In the genomic region with DNA sequence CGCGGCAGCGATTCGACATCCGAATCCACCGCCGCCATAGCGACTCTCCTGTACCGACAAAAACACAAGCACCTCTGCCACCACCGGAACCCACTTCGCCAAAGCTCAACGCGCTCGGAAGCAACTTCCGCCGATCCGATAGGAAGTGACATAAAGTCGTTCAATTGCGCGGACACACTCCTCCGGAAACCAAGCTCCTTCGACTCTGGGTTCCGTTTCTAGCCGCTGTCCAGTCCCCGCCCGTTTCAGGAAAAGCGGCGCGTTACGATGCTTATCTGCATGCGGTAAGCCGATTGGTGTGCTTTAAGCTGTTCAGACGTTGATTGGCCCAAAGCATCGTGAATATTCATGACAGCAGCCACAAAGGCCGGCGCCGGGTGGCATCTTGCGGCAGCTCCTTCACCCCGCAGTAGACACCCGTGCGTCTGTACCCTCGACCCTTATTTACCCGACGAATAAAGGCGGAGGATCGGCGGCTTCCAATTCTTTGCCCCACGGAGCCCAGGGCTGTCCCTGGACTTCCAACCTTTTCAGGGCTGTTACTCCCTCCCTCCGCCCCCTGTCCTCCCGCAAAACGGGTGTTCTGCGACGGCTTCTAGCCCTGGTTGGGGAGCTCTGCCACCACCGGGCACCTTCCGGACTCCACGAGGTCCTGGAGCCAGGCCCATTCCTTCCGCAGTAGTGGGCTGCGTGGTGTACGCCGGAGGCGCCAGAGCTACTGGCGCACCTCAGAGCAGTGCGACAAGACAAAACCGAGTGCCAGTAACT, we compare ENCODE assay signal across 8 cellular contexts. TPM values are rescaled to one million over a fixed set of nuclear protein-coding genes. Genes with fewer than 3 reads are reported as not detected.
DNase-seq lines count a peak whose midpoint lies in the region; FAIRE-seq and TF ChIP-seq lines count a peak whose summit lies in the region.

A gene with protein sequence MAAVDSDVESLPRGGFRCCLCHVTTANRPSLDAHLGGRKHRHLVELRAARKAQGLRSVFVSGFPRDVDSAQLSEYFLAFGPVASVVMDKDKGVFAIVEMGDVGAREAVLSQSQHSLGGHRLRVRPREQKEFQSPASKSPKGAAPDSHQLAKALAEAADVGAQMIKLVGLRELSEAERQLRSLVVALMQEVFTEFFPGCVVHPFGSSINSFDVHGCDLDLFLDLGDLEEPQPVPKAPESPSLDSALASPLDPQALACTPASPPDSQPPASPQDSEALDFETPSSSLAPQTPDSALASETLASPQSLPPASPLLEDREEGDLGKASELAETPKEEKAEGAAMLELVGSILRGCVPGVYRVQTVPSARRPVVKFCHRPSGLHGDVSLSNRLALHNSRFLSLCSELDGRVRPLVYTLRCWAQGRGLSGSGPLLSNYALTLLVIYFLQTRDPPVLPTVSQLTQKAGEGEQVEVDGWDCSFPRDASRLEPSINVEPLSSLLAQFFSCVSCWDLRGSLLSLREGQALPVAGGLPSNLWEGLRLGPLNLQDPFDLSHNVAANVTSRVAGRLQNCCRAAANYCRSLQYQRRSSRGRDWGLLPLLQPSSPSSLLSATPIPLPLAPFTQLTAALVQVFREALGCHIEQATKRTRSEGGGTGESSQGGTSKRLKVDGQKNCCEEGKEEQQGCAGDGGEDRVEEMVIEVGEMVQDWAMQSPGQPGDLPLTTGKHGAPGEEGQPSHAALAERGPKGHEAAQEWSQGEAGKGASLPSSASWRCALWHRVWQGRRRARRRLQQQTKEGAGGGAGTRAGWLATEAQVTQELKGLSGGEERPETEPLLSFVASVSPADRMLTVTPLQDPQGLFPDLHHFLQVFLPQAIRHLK (minus strand): TSS at position 76 of the 768 bp plus-strand sequence. CDS start 38 bp downstream, at position 38.

- in situ Hi-C loops in SK-MEL-5 (cut with HindIII; ENCODE audit: low pct_unique_long_range_greater_than_20kb, low sequenced_read_pairs) = no loop called here

- peak within 1 kb of the TSS; percentile 86 for H2AFZ ChIP-seq in neuronal stem cell (ENCODE audit: low read length)

- POLR2A ChIA-PET in HEK293T (lab: Yijun Ruan, JAX) = interaction anchor here (0.7 to 5.8 kb wide), 50 partner anchors 9 to 266 kb away, joined by 3 to 168 read pairs (median 6); partner anchors contain the start of genes AHNAK, B3GAT3, BSCL2 and C11orf98

- no peak within 1 kb of the TSS for H3K14ac ChIP-seq in neuronal stem cell (ENCODE audit: low read length)

- no peak within 1 kb of the TSS for H4K91ac ChIP-seq in neuronal stem cell (ENCODE audit: low read depth, low read length, poor library complexity)

- WGBS in neuronal stem cell (ENCODE audit: extremely low coverage in 2 of 2, insufficient read length in 2 of 2, insufficient replicate concordance in 1 of 2), 2 donors = no CpG with 5 or more reads among the region's 64 CpGs

- CTCF ChIA-PET in HEK293T (lab: Yijun Ruan, JAX) = interaction anchor here (0.7 to 2.2 kb wide), 14 partner anchors 9 to 195 kb away, joined by 3 to 16 read pairs (median 3); partner anchors contain the start of gene MTA2

- DNase-seq in GF-D8 (lab: John Stamatoyannopoulos, UW) (peak; percentile 99), HEK293T (ENCODE audit: extremely low spot score) (peak; percentile 87), MV-4-11 (lab: John Stamatoyannopoulos, UW) (peak; percentile 100), SK-MEL-5 (ENCODE audit: low read depth, low spot score) (peak; percentile 97), frontal cortex (ENCODE audit: low spot score in 2 of 2) (peak; percentile 82 to 91), neuronal stem cell (ENCODE audit: low spot score) (peak; percentile 99), substantia nigra (lab: John Stamatoyannopoulos, UW) (peak; percentile 77 to 99 (median 96))
- peak; percentile 96 for DNase-seq in activated naive CD4-positive, alpha-beta T cell treated with Interleukin-2 at 50 U/mL for 16 hours

- no peaks in the 10 kb centered on the region for H3K27me3 ChIP-seq in neuronal stem cell (ENCODE audit: control insufficient read depth in 3 of 3, insufficient read depth in 3 of 3, low read depth in 1 of 3, low read length in 3 of 3)

- H3K79me1 ChIP-seq in neuronal stem cell (ENCODE audit: low read depth, low read length) = peaks cover 4% of the 10 kb centered on the region

- H2AK5ac ChIP-seq in neuronal stem cell (ENCODE audit: low read depth, low read length) = peak within 1 kb of the TSS; percentile 16

- no peak within 1 kb of the TSS for H3K4ac ChIP-seq in neuronal stem cell (ENCODE audit: low read length)

- no peaks in the 10 kb centered on the region for H3K9me3 ChIP-seq in neuronal stem cell (replicated peaks in 1 of 2; ENCODE audit: control insufficient read depth in 2 of 2, insufficient read depth in 1 of 2, low read depth in 1 of 2, low read length in 2 of 2)

- no peak within 1 kb of the TSS for H4K8ac ChIP-seq in neuronal stem cell (ENCODE audit: low read depth, low read length)

- FAIRE-seq in frontal cortex (lab: Jason Lieb, UNC) = peak; percentile 94

- no peak within 1 kb of the TSS for H2BK15ac ChIP-seq in neuronal stem cell (ENCODE audit: low read length)

- peaks cover 7 to 8% of the 10 kb centered on the region in 2 donors for H3K4me1 ChIP-seq in neuronal stem cell (ENCODE audit: control insufficient read depth in 2 of 2, insufficient read depth in 1 of 2, low read depth in 1 of 2, low read length in 2 of 2)

- peak within 1 kb of the TSS; percentile 84 for H3K27ac ChIP-seq in neuronal stem cell (replicated peaks; ENCODE audit: low read length)
- peak within 1 kb of the TSS; percentile 99 for H3K27ac ChIP-seq in substantia nigra (ENCODE audit: low read depth, low read length, poor library complexity, severe bottlenecking)

- peak within 1 kb of the TSS; percentile 82 for H2BK12ac ChIP-seq in neuronal stem cell (ENCODE audit: low read length)

- peak within 1 kb of the TSS; percentile 80 to 91 for H3K4me3 ChIP-seq in neuronal stem cell (ENCODE audit: low read length in 2 of 2)

- H2BK5ac ChIP-seq in neuronal stem cell (ENCODE audit: low read length) = peak within 1 kb of the TSS; percentile 30

- no peak within 1 kb of the TSS for H2BK120ac ChIP-seq in neuronal stem cell (ENCODE audit: low read depth, low read length)

- H3K18ac ChIP-seq in neuronal stem cell (ENCODE audit: low read length) = peak within 1 kb of the TSS; percentile 86

- peaks cover 40 to 67% of the 10 kb centered on the region in 2 donors for H3K36me3 ChIP-seq in neuronal stem cell (replicated peaks in 1 of 2; ENCODE audit: control insufficient read depth in 2 of 2, insufficient read depth in 2 of 2, low read length in 2 of 2)

- H3K4me2 ChIP-seq in neuronal stem cell (ENCODE audit: insufficient read depth, low read length, poor library complexity, severe bottlenecking) = peak within 1 kb of the TSS; percentile 74

- H3K23ac ChIP-seq in neuronal stem cell (ENCODE audit: low read depth, low read length, poor library complexity) = peak within 1 kb of the TSS; percentile 60

- H3K9ac ChIP-seq in neuronal stem cell (ENCODE audit: low read depth, low read length, poor library complexity) = peak within 1 kb of the TSS; percentile 81

TF ChIP-seq in HEK293T, 16 proteins besides CTCF, POLR2A, EP300 and RAD21:
- peak; percentile 96 for TF ChIP-seq CTBP1 (IDR thresholded peaks at IDR 0.05; ENCODE audit: borderline replicate concordance)
- TF ChIP-seq NFRKB (IDR thresholded peaks at IDR 0.05) = peak; percentile 56; the same call in 1 of the 2 replicates
- TF ChIP-seq HDGF (IDR thresholded peaks at IDR 0.05; ENCODE audit: borderline replicate concordance) = no peak
- TF ChIP-seq ELF4 (IDR thresholded peaks at IDR 0.05) = peak; percentile 77
- TF ChIP-seq, protein P1, sequence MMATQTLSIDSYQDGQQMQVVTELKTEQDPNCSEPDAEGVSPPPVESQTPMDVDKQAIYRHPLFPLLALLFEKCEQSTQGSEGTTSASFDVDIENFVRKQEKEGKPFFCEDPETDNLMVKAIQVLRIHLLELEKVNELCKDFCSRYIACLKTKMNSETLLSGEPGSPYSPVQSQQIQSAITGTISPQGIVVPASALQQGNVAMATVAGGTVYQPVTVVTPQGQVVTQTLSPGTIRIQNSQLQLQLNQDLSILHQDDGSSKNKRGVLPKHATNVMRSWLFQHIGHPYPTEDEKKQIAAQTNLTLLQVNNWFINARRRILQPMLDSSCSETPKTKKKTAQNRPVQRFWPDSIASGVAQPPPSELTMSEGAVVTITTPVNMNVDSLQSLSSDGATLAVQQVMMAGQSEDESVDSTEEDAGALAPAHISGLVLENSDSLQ (IDR thresholded peaks at IDR 0.05) = peak; percentile 90
- TF ChIP-seq BHLHE40 (IDR thresholded peaks at IDR 0.05; ENCODE audit: borderline replicate concordance) = no peak
- peak; percentile 45; the same call in 1 of the 2 replicates for TF ChIP-seq L3MBTL2 (conservative IDR thresholded peaks at IDR 0.05)

RNA-seq across cellular contexts. Expression of the gene that starts here (rescaled TPM):
- total RNA-seq in SK-MEL-5 (2014; rRNA removed; shearing (Covaris generic)) = 6.0 and 7.3 TPM in 2 replicates
- 14.4 and 20.9 TPM in 2 replicates for polyA plus RNA-seq in SK-MEL-5 (2015; cell fraction: cytosol; rRNA removed)
- 34.1 and 57.2 TPM in 2 replicates for polyA plus RNA-seq in SK-MEL-5 (2015; cell fraction: nucleus; rRNA removed)
- total RNA-seq in frontal cortex = 4.5 TPM
- 14.3 TPM for polyA plus RNA-seq in neuronal stem cell (2013, experiment 1 of 2)
- 14.6 TPM for polyA plus RNA-seq in neuronal stem cell (2013, experiment 2 of 2)

Comparison
In these comparisons a context has a peak if more than half of its experiments do, and no peak if none do; other contexts are left out.
1. Peak in every context shown above with its lines: DNase-seq, H3K4me3 ChIP-seq and H3K27ac ChIP-seq.